In genomic region chr1:229406798-229407197, GRCh38 we compare ENCODE assay signal across 9 cellular contexts. TPM values are rescaled to one million over a fixed set of nuclear protein-coding genes. Genes with fewer than 3 reads are reported as not detected.
A peak's percentile ranks its signal among the peaks of the same experiment; 100 is the strongest.
DNase-seq lines count a peak whose midpoint lies in the region; ATAC-seq and TF ChIP-seq lines count a peak whose summit lies in the region.
"Had no signal": no experiment of that assay in that cellular context is flagged by ENCODE, and none has a peak within 500 bp of the region (broad histone marks: within the 10 kb centered on the region; RNA-seq: fewer than 3 reads in every experiment).

No MANE protein-coding gene starts in this region.

- intact Hi-C loops in CD4-positive, alpha-beta memory T cell (cut with micrococcal nuclease), result no loop called here
- intact Hi-C loops in esophagus muscularis mucosa (cut with DNase I), result no loop called here

- peak overlapping the region in 7 of 8 donors; percentile 35 to 80 (median 60) for H3K4me3 Mint-ChIP-seq in CD4-positive, alpha-beta memory T cell

- peaks cover 16% of the 10 kb centered on the region for H3K27me3 ChIP-seq in CD4-positive, alpha-beta memory T cell (ENCODE audit: insufficient read depth, low read length)
- H3K27me3 ChIP-seq in Karpas-422 (ENCODE audit: low read length) (no peaks in the 10 kb centered on the region), esophagus muscularis mucosa (peaks cover 0 to 82% (median 24%) of the 10 kb centered on the region in 4 donors), neuronal stem cell (ENCODE audit: control insufficient read depth in 3 of 3, insufficient read depth in 3 of 3, low read depth in 1 of 3, low read length in 3 of 3) (peaks cover 9 to 40% (median 39%) of the 10 kb centered on the region in 3 experiments)

- CTCF ChIA-PET in CD4-positive, alpha-beta memory T cell (lab: Charles Lee; ENCODE audit: partially characterized antibody), result no interaction called here

- ATAC-seq in GM18868 (IDR thresholded peaks at IDR 0.05; ENCODE audit: unreplicated experiment) (no peak), HG03520 (IDR thresholded peaks at IDR 0.05; ENCODE audit: unreplicated experiment) (no peak)

- peaks cover 3% of the 10 kb centered on the region; the same call in 1 of the 2 replicates for H4K20me1 ChIP-seq in Karpas-422 (ENCODE audit: insufficient read depth, low read depth, low read length)

- no peak overlapping the region for H3K27ac Mint-ChIP-seq in CD4-positive, alpha-beta memory T cell

- no peak overlapping the region for H3K4me3 ChIP-seq in CD4-positive, alpha-beta memory T cell (ENCODE audit: low read length in 2 of 2)
- H3K4me3 ChIP-seq in Karpas-422 (ENCODE audit: low read length) (no peak overlapping the region), esophagus muscularis mucosa (peak overlapping the region; percentile 42 to 54 (median 42)), neuronal stem cell (ENCODE audit: low read length in 2 of 2) (peak overlapping the region; percentile 25 to 76)

- no peak for TF ChIP-seq EP300 in esophagus muscularis mucosa (IDR thresholded peaks at IDR 0.05)

- TF ChIP-seq CTCF in esophagus muscularis mucosa (IDR thresholded peaks at IDR 0.05), result no peak

- no peaks in the 10 kb centered on the region for H3K79me1 ChIP-seq in neuronal stem cell (ENCODE audit: low read depth, low read length)

- H2BK120ac ChIP-seq in neuronal stem cell (ENCODE audit: low read depth, low read length), result no peak overlapping the region

- H3K36me3 ChIP-seq in CD4-positive, alpha-beta memory T cell (ENCODE audit: insufficient read depth, low read length), result no peaks in the 10 kb centered on the region
- H3K36me3 ChIP-seq in Karpas-422 (ENCODE audit: insufficient read depth, low read length) (no peaks in the 10 kb centered on the region), esophagus muscularis mucosa (no peaks in the 10 kb centered on the region), neuronal stem cell (replicated peaks in 1 of 2; ENCODE audit: control insufficient read depth in 2 of 2, insufficient read depth in 2 of 2, low read length in 2 of 2) (no peaks in the 10 kb centered on the region)

- DNase-seq in CD4-positive, alpha-beta memory T cell, result no peak
- peak; percentile 28 for DNase-seq in Karpas-422
- DNase-seq in esophagus muscularis mucosa (ENCODE audit: extremely low spot score), result no peak
- DNase-seq in neuronal stem cell (ENCODE audit: low spot score), result peak; percentile 59
- DNase-seq in substantia nigra (lab: John Stamatoyannopoulos, UW), result no peak
- DNase-seq in OCI-M2 (lab: John Stamatoyannopoulos, UW; ENCODE audit: unreplicated experiment), result no peak
- DNase-seq: stimulated activated CD4-positive, alpha-beta T cell treated with anti-CD3 and anti-CD28 coated beads, Interleukin-12 subunit alpha, Interleukin-12 subunit beta, amount 100 ng/mL, for 4 hours had no signal

- H3K4me1 ChIP-seq in CD4-positive, alpha-beta memory T cell (ENCODE audit: insufficient read depth, low read length), result peaks cover 8% of the 10 kb centered on the region
- H3K4me1 ChIP-seq in Karpas-422 (ENCODE audit: low read length) (no peaks in the 10 kb centered on the region), esophagus muscularis mucosa (peaks cover 37 to 44% (median 41%) of the 10 kb centered on the region in 4 donors), neuronal stem cell (ENCODE audit: control insufficient read depth in 2 of 2, insufficient read depth in 1 of 2, low read depth in 1 of 2, low read length in 2 of 2) (peaks cover 16 to 17% of the 10 kb centered on the region in 2 donors)

- no peak overlapping the region for H2AK5ac ChIP-seq in neuronal stem cell (ENCODE audit: low read depth, low read length)

- H3K27ac ChIP-seq in CD4-positive, alpha-beta memory T cell (ENCODE audit: low read depth, low read length), result no peak overlapping the region
- H3K27ac ChIP-seq in Karpas-422 (ENCODE audit: low read length), result no peak overlapping the region
- no peak overlapping the region for H3K27ac ChIP-seq in esophagus muscularis mucosa (replicated peaks in 1 of 4)
- H3K27ac ChIP-seq in neuronal stem cell (replicated peaks; ENCODE audit: low read length), result no peak overlapping the region
- no peak overlapping the region for H3K27ac ChIP-seq in substantia nigra (ENCODE audit: low read depth, low read length, poor library complexity, severe bottlenecking)

- POLR2A ChIA-PET in CD4-positive, alpha-beta memory T cell (lab: Charles Lee; ENCODE audit: partially characterized antibody), result no interaction called here

- no peak for TF ChIP-seq POLR2A in esophagus muscularis mucosa (IDR thresholded peaks at IDR 0.05; ENCODE audit: low read depth)

- H3K9me2 ChIP-seq in Karpas-422 (replicated peaks; ENCODE audit: insufficient read depth, low read length), result no peaks in the 10 kb centered on the region

- H3K14ac ChIP-seq in neuronal stem cell (ENCODE audit: low read length), result no peak overlapping the region

- no peak overlapping the region for H3K23ac ChIP-seq in neuronal stem cell (ENCODE audit: low read depth, low read length, poor library complexity)

- no peak overlapping the region for H3K4me2 ChIP-seq in Karpas-422 (ENCODE audit: low read depth, low read length, poor library complexity, severe bottlenecking)
- H3K4me2 ChIP-seq in neuronal stem cell (ENCODE audit: insufficient read depth, low read length, poor library complexity, severe bottlenecking), result peak overlapping the region; percentile 72

- peak overlapping the region; percentile 89 for H3K18ac ChIP-seq in neuronal stem cell (ENCODE audit: low read length)

- no peaks in the 10 kb centered on the region for H3K36me3 Mint-ChIP-seq in CD4-positive, alpha-beta memory T cell

- H4K91ac ChIP-seq in neuronal stem cell (ENCODE audit: low read depth, low read length, poor library complexity), result no peak overlapping the region

- no peak overlapping the region for H4K8ac ChIP-seq in neuronal stem cell (ENCODE audit: low read depth, low read length)

- H3K9ac ChIP-seq in Karpas-422 (ENCODE audit: low read length), result no peak overlapping the region
- no peak overlapping the region for H3K9ac ChIP-seq in neuronal stem cell (ENCODE audit: low read depth, low read length, poor library complexity)

- no peaks in the 10 kb centered on the region for H3K79me2 ChIP-seq in Karpas-422 (ENCODE audit: low read length)

- no peaks in the 10 kb centered on the region for H3K9me3 ChIP-seq in CD4-positive, alpha-beta memory T cell (ENCODE audit: control insufficient read depth in 1 of 2, low read length in 2 of 2)
- H3K9me3 ChIP-seq in Karpas-422 (ENCODE audit: low read length), result no peaks in the 10 kb centered on the region
- H3K9me3 ChIP-seq in esophagus muscularis mucosa, result no peaks in the 10 kb centered on the region
- H3K9me3 ChIP-seq in neuronal stem cell (replicated peaks in 1 of 2; ENCODE audit: control insufficient read depth in 2 of 2, insufficient read depth in 1 of 2, low read depth in 1 of 2, low read length in 2 of 2), result no peaks in the 10 kb centered on the region

- no peak overlapping the region for H3K4ac ChIP-seq in neuronal stem cell (ENCODE audit: low read length)

- H3K9me3 Mint-ChIP-seq in CD4-positive, alpha-beta memory T cell, result no peaks in the 10 kb centered on the region

- no peak overlapping the region for H2BK15ac ChIP-seq in neuronal stem cell (ENCODE audit: low read length)

- H2BK5ac ChIP-seq in neuronal stem cell (ENCODE audit: low read length), result peak overlapping the region; percentile 4

- H2AFZ ChIP-seq in Karpas-422 (ENCODE audit: low read length) (no peak overlapping the region), neuronal stem cell (ENCODE audit: low read length) (peak overlapping the region; percentile 81)

- H3K4me1 Mint-ChIP-seq in CD4-positive, alpha-beta memory T cell, result peaks cover 8 to 17% (median 13%) of the 10 kb centered on the region in 4 donors

- peaks cover 38 to 48% of the 10 kb centered on the region in 2 donors for H3K27me3 Mint-ChIP-seq in CD4-positive, alpha-beta memory T cell

- WGBS in esophagus muscularis mucosa, result 25% methylated on average over 10 of the region's 10 CpGs
- WGBS in neuronal stem cell (ENCODE audit: extremely low coverage in 2 of 2, insufficient read length in 2 of 2, insufficient replicate concordance in 1 of 2), 2 donors, result no CpG with 5 or more reads among the region's 10 CpGs

- H2BK12ac ChIP-seq in neuronal stem cell (ENCODE audit: low read length), result no peak overlapping the region

RNA-seq across cellular contexts. Expression of gene ACTA1, which starts 27.1 kb away (rescaled TPM):
- total RNA-seq in CD4-positive, alpha-beta memory T cell, result under 1 TPM in 1 of 2 experiments, not detected in 1; 0.29 TPM
- polyA plus RNA-seq in CD4-positive, alpha-beta memory T cell, result not detected
- not detected in 2 replicates for total RNA-seq in Karpas-422 (2014; rRNA removed; shearing (Covaris generic); ENCODE audit: low replicate concordance)
- under 1 TPM in 3 of 4 donors, not detected in 1; 0.29 to 0.58 (median 0.42) TPM for total RNA-seq in esophagus muscularis mucosa
- polyA plus RNA-seq in neuronal stem cell (2013, experiment 1 of 2), result 7.1 TPM
- polyA plus RNA-seq in neuronal stem cell (2013, experiment 2 of 2), result 6.8 TPM

Comparison
In these comparisons a context has a peak if more than half of its experiments do, and no peak if none do; other contexts are left out.
1. DNase-seq: peak in Karpas-422 (single experiment) and neuronal stem cell (single experiment); none in CD4-positive, alpha-beta memory T cell (0 of 5), esophagus muscularis mucosa (single experiment), substantia nigra (0 of 49) and OCI-M2 (single experiment).
2. H3K4me3 ChIP-seq: peak in esophagus muscularis mucosa (4 of 4) and neuronal stem cell (2 of 2); none in CD4-positive, alpha-beta memory T cell (0 of 2) and Karpas-422 (single experiment).